ENCODE assay signal across 19 cellular contexts in genomic region chr19:2487780-2488330, GRCh38. TPM values are rescaled to one million over a fixed set of nuclear protein-coding genes. Genes with fewer than 3 reads are reported as not detected.
DNase-seq lines count a peak whose midpoint lies in the region; ATAC-seq and TF ChIP-seq lines count a peak whose summit lies in the region.
"Had no signal": no experiment of that assay in that cellular context is flagged by ENCODE, and none has a peak within 500 bp of the region (broad histone marks: within the 10 kb centered on the region; RNA-seq: fewer than 3 reads in every experiment).

No MANE protein-coding gene starts in this region.

- in situ Hi-C loops in GM13976 (cut with MboI; ENCODE audit: low sequenced_read_pairs, unreplicated experiment), result no loop called here

- H3K9me3 Mint-ChIP-seq in WTC11, result peaks cover 12% of the 10 kb centered on the region

- H3K27me3 ChIP-seq in right atrium auricular region (no peaks in the 10 kb centered on the region), smooth muscle cell (ENCODE audit: low read depth) (no peaks in the 10 kb centered on the region), vagina (no peaks in the 10 kb centered on the region)
- H3K27me3 ChIP-seq: body of pancreas, ovary had no signal

- peak; percentile 13; the same call in 1 of the 2 replicates for ATAC-seq in WTC11
- ATAC-seq: body of pancreas, foreskin keratinocyte had no signal

- H3K27me3 Mint-ChIP-seq in WTC11 (ENCODE audit: low read depth), result peaks cover 63% of the 10 kb centered on the region

- peak overlapping the region in 1 of 2 donors; percentile 59 for H3K4me3 ChIP-seq in right atrium auricular region
- no peak overlapping the region for H3K4me3 ChIP-seq in smooth muscle cell
- H3K4me3 ChIP-seq in vagina, result peak overlapping the region in 1 of 2 donors; percentile 46
- H3K4me3 ChIP-seq: body of pancreas had no signal

- H3K4me2 ChIP-seq in smooth muscle cell, result no peak overlapping the region

- H2AFZ ChIP-seq in smooth muscle cell (ENCODE audit: low read depth), result no peak overlapping the region

- H3K27ac Mint-ChIP-seq in WTC11, result no peak overlapping the region
- H3K27ac Mint-ChIP-seq: CD4-positive, alpha-beta T cell had no signal

- CTCF ChIA-PET in WTC11 (lab: Charles Lee), result interaction anchor here (0.6 to 2.3 kb wide), 7 partner anchors 8 to 149 kb away, joined by 3 to 12 read pairs (median 5); partner anchors contain the start of gene GADD45B

- peaks cover 0 to 10% of the 10 kb centered on the region in 2 donors for H3K9me3 ChIP-seq in right atrium auricular region
- no peaks in the 10 kb centered on the region for H3K9me3 ChIP-seq in smooth muscle cell (replicated peaks; ENCODE audit: low read depth)
- H3K9me3 ChIP-seq in vagina, result no peaks in the 10 kb centered on the region
- H3K9me3 ChIP-seq: body of pancreas had no signal

- no peak for TF ChIP-seq POLR2A in vagina (IDR thresholded peaks at IDR 0.05)

- DNase-seq in GM13976 (ENCODE audit: low spot score) (peak; percentile 36), WTC11 (ENCODE audit: low spot score) (no peak), right atrium auricular region (ENCODE audit: low spot score) (no peak), smooth muscle cell (lab: John Stamatoyannopoulos, UW; ENCODE audit: unreplicated experiment) (no peak), vagina (ENCODE audit: extremely low spot score in 2 of 2) (no peak), AML-193 (lab: John Stamatoyannopoulos, UW) (no peak), NCI-H510A treated with DMSO at 0.1 percent for 48 hours (lab: John Stamatoyannopoulos, UW) (no peak)
- DNase-seq in effector CD8-positive, alpha-beta T cell (lab: John Stamatoyannopoulos, UW), result no peak
- DNase-seq: activated CD4-positive, CD25-positive, alpha-beta regulatory T cell; activated gamma-delta T cell treated with Interleukin-2 at 50 U/mL for 16 hours; CD4-positive, alpha-beta T cell; foreskin keratinocyte; GDM1; NCI-H1694; NCI-H446; OCI-M1; ovary; stimulated activated naive CD4-positive, alpha-beta T cell treated with Interleukin-2 at 50 U/mL for 16 hours had no signal

- POLR2A ChIA-PET in WTC11 (lab: Charles Lee), result interaction anchor here (1.1 to 2.0 kb wide), 3 partner anchors 10 to 12 kb away, joined by 3 to 5 read pairs (median 5); partner anchors contain the start of gene GADD45B

- no peak overlapping the region for H3K9ac ChIP-seq in smooth muscle cell (ENCODE audit: low read depth)

- H3K27ac ChIP-seq in right atrium auricular region (peak overlapping the region; percentile 68 to 77), smooth muscle cell (ENCODE audit: low read depth) (peak overlapping the region; percentile 67), vagina (no peak overlapping the region)
- H3K27ac ChIP-seq: body of pancreas, foreskin keratinocyte, ovary had no signal

- H3K4me3 Mint-ChIP-seq in WTC11, result peak overlapping the region; percentile 52
- H3K4me3 Mint-ChIP-seq: CD4-positive, alpha-beta T cell had no signal

- TF ChIP-seq CTCF in GM13976 (IDR thresholded peaks at IDR 0.05; ENCODE audit: borderline replicate concordance, control extremely low read depth, extremely low read depth, insufficient read depth, missing control alignments), result no peak
- TF ChIP-seq CTCF in WTC11 (IDR thresholded peaks at IDR 0.05), result no peak
- TF ChIP-seq CTCF in right atrium auricular region (IDR thresholded peaks at IDR 0.05), result no peak
- no peak for TF ChIP-seq CTCF in smooth muscle cell (IDR thresholded peaks at IDR 0.05; ENCODE audit: borderline replicate concordance, insufficient read depth, poor library complexity, severe bottlenecking)
- TF ChIP-seq CTCF in vagina (IDR thresholded peaks at IDR 0.05), result no peak

- H4K20me1 ChIP-seq in smooth muscle cell (ENCODE audit: low read depth), result no peaks in the 10 kb centered on the region

- intact Hi-C loops in vagina (cut with DNase I), result no loop called here

- peaks cover 5% of the 10 kb centered on the region for H3K36me3 Mint-ChIP-seq in WTC11

- H3K4me1 Mint-ChIP-seq in WTC11, result peaks cover 11% of the 10 kb centered on the region; the same call in 1 of the 2 replicates

- H3K4me1 ChIP-seq in right atrium auricular region, result peaks cover 0 to 33% of the 10 kb centered on the region in 2 donors
- no peaks in the 10 kb centered on the region for H3K4me1 ChIP-seq in smooth muscle cell (ENCODE audit: low read depth)
- peaks cover 45% of the 10 kb centered on the region for H3K4me1 ChIP-seq in vagina

- no peaks in the 10 kb centered on the region for H3K36me3 ChIP-seq in right atrium auricular region
- H3K36me3 ChIP-seq in smooth muscle cell (ENCODE audit: low read depth), result no peaks in the 10 kb centered on the region
- H3K36me3 ChIP-seq in vagina, result no peaks in the 10 kb centered on the region
- H3K36me3 ChIP-seq: ovary had no signal

- WGBS in smooth muscle cell (ENCODE audit: low lambda C conversion rate), result 68% methylated on average over 21 of the region's 22 CpGs

- no peaks in the 10 kb centered on the region for H3K79me2 ChIP-seq in smooth muscle cell (ENCODE audit: low read depth)

- peaks cover 5% of the 10 kb centered on the region for H3F3A ChIP-seq in smooth muscle cell (ENCODE audit: low read depth)

TF ChIP-seq in WTC11, 78 proteins besides CTCF, POLR2A, EP300 and RAD21:
- TF ChIP-seq ZNF532 (CRISPR knock-in tag; IDR thresholded peaks at IDR 0.05; ENCODE audit: borderline replicate concordance), result no peak
- no peak for TF ChIP-seq RORB (CRISPR knock-in tag; IDR thresholded peaks at IDR 0.05)
- TF ChIP-seq, protein P1, sequence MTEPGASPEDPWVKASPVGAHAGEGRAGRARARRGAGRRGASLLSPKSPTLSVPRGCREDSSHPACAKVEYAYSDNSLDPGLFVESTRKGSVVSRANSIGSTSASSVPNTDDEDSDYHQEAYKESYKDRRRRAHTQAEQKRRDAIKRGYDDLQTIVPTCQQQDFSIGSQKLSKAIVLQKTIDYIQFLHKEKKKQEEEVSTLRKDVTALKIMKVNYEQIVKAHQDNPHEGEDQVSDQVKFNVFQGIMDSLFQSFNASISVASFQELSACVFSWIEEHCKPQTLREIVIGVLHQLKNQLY (CRISPR knock-in tag; IDR thresholded peaks at IDR 0.05), result no peak
- TF ChIP-seq, protein P2, sequence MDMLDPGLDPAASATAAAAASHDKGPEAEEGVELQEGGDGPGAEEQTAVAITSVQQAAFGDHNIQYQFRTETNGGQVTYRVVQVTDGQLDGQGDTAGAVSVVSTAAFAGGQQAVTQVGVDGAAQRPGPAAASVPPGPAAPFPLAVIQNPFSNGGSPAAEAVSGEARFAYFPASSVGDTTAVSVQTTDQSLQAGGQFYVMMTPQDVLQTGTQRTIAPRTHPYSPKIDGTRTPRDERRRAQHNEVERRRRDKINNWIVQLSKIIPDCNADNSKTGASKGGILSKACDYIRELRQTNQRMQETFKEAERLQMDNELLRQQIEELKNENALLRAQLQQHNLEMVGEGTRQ (CRISPR knock-in tag; IDR thresholded peaks at IDR 0.05), result no peak

RNA-seq across cellular contexts. Expression of gene GADD45B, which starts 11.9 kb away (rescaled TPM):
- 17.9 to 27.5 TPM (median 23.2 TPM) in 3 replicates for total RNA-seq in WTC11 (2021)
- 100 to 1,000 TPM; 205 to 218 TPM for total RNA-seq in right atrium auricular region
- total RNA-seq in smooth muscle cell, result 252 and 326 TPM in 2 replicates
- 435 and 533 TPM in 2 replicates for polyA plus RNA-seq in smooth muscle cell
- total RNA-seq in vagina, result 181 TPM

RNA-seq across cellular contexts. Expression of gene LMNB2, which starts 31.1 kb away (rescaled TPM):
- total RNA-seq in WTC11 (2021) (204 to 216 TPM (median 212 TPM) in 3 replicates), right atrium auricular region (10 to 100 TPM in 1 of 2 donors, 1 to 10 TPM in 1; 9.9 to 16.2 TPM), smooth muscle cell (21.7 and 25.5 TPM in 2 replicates), vagina (41.0 TPM)
- 29.5 and 41.8 TPM in 2 replicates for polyA plus RNA-seq in smooth muscle cell
